8 cellular contexts compared by ENCODE assay signal in genomic region chr19:39832341-39833083, GRCh38. TPM values are rescaled to one million over a fixed set of nuclear protein-coding genes. Genes with fewer than 3 reads are reported as not detected.
DNase-seq lines count a peak whose midpoint lies in the region; ATAC-seq and TF ChIP-seq lines count a peak whose summit lies in the region.

No MANE protein-coding gene starts in this region.

- no peaks in the 10 kb centered on the region for H3K27me3 ChIP-seq in HUES48 (ENCODE audit: control insufficient read depth, insufficient read depth, low read length)
- no peaks in the 10 kb centered on the region for H3K27me3 ChIP-seq in spleen (replicated peaks in 1 of 7)

- ATAC-seq in activated naive CD4-positive, alpha-beta T cell treated with anti-CD3 and anti-CD28 coated beads, Interleukin-2, amount 50 U/mL, for 72 hours, result no peak
- ATAC-seq in HG03025 (IDR thresholded peaks at IDR 0.05; ENCODE audit: low FRiP score, unreplicated experiment) (no peak), GM19467 (IDR thresholded peaks at IDR 0.05; ENCODE audit: unreplicated experiment) (no peak)

- H3K27ac Mint-ChIP-seq in activated naive CD4-positive, alpha-beta T cell treated with anti-CD3 and anti-CD28 coated beads, Interleukin-2, amount 50 U/mL, for 72 hours, result peak overlapping the region; percentile 76 to 92

- H3K36me3 ChIP-seq in HUES48 (ENCODE audit: control insufficient read depth, insufficient read depth, low read length), result peaks cover 70% of the 10 kb centered on the region
- H3K36me3 ChIP-seq in spleen, result peaks cover 0 to 76% (median 57%) of the 10 kb centered on the region in 6 donors

- H3K9me3 ChIP-seq in HUES48 (ENCODE audit: control insufficient read depth, insufficient read depth, low read length) (no peaks in the 10 kb centered on the region), spleen (no peaks in the 10 kb centered on the region)

- no peak for TF ChIP-seq POLR2A in spleen (IDR thresholded peaks at IDR 0.05)

- H3K4me3 ChIP-seq in HUES48 (ENCODE audit: low read depth, low read length) (peak overlapping the region; percentile 84), iPS-11a (ENCODE audit: low read depth, low read length) (peak overlapping the region; percentile 85), spleen (peak overlapping the region; percentile 99 to 100 (median 100))

- DNase-seq in activated naive CD4-positive, alpha-beta T cell treated with anti-CD3 and anti-CD28 coated beads, Interleukin-2, amount 50 U/mL, for 72 hours (ENCODE audit: low spot score in 2 of 2), result no peak
- DNase-seq in spleen, result no peak
- DNase-seq in GM19240 (ENCODE audit: insufficient read length, low spot score), result no peak
- DNase-seq in NCI-H1105 treated with DMSO at 0.1 percent for 48 hours (lab: John Stamatoyannopoulos, UW), result no peak

- peaks cover 18 to 21% of the 10 kb centered on the region in 2 donors for H3K36me3 Mint-ChIP-seq in activated naive CD4-positive, alpha-beta T cell treated with anti-CD3 and anti-CD28 coated beads, Interleukin-2, amount 50 U/mL, for 72 hours

- H3K9me3 Mint-ChIP-seq in activated naive CD4-positive, alpha-beta T cell treated with anti-CD3 and anti-CD28 coated beads, Interleukin-2, amount 50 U/mL, for 72 hours, result no peaks in the 10 kb centered on the region

- H3K4me1 ChIP-seq in HUES48 (ENCODE audit: control insufficient read depth, insufficient read depth, low read length) (peaks cover 3% of the 10 kb centered on the region; the same call in 1 of the 2 replicates), spleen (peaks cover 10 to 65% (median 29%) of the 10 kb centered on the region in 6 donors)

- H3K27ac ChIP-seq in HUES48 (ENCODE audit: low read depth, low read length), result peak overlapping the region; percentile 97
- H3K27ac ChIP-seq in spleen, result peak overlapping the region in 7 of 8 donors; percentile 69 to 93 (median 92)

- 46 to 53% (median 48%) methylated on average over 5 of the region's 5 CpGs for WGBS in spleen, 5 donors

- intact Hi-C loops in spleen (cut with DNase I; ENCODE audit: low total_unique reads), result no loop called here

- H3K9ac ChIP-seq in HUES48 (ENCODE audit: low read depth, low read length), result peak overlapping the region; percentile 20; the same call in 1 of the 2 replicates

- no peak for TF ChIP-seq CTCF in spleen (IDR thresholded peaks at IDR 0.05 in 8 of 11, conservative IDR thresholded peaks at IDR 0.05 in 3 of 11)

RNA-seq across cellular contexts. Expression of gene DYRK1B, which starts 1.4 kb away (rescaled TPM):
- 10 to 100 TPM in 1 of 2 donors, 1 to 10 TPM in 1; 8.9 to 10.3 TPM for total RNA-seq in activated naive CD4-positive, alpha-beta T cell treated with anti-CD3 and anti-CD28 coated beads, Interleukin-2, amount 50 U/mL, for 72 hours
- 10 to 100 TPM; 15.1 to 32.7 (median 18.8) TPM for total RNA-seq in spleen
- 10 to 100 TPM; 11.2 to 19.8 (median 13.6) TPM for polyA plus RNA-seq in spleen

RNA-seq across cellular contexts. Expression of gene FBL, which starts 13.7 kb away (rescaled TPM):
- 100 to 1,000 TPM; 515 to 771 TPM for total RNA-seq in activated naive CD4-positive, alpha-beta T cell treated with anti-CD3 and anti-CD28 coated beads, Interleukin-2, amount 50 U/mL, for 72 hours
- total RNA-seq in spleen, result 100 to 1,000 TPM; 126 to 212 (median 174) TPM
- polyA plus RNA-seq in spleen, result 100 to 1,000 TPM; 298 to 403 (median 348) TPM

RNA-seq across cellular contexts. Expression of gene LEUTX, which starts 53.9 kb away (rescaled TPM):
- total RNA-seq in activated naive CD4-positive, alpha-beta T cell treated with anti-CD3 and anti-CD28 coated beads, Interleukin-2, amount 50 U/mL, for 72 hours, result not detected
- total RNA-seq in spleen, result not detected
- not detected for polyA plus RNA-seq in spleen
